Comparison of ENCODE assay signal across 9 cellular contexts in genomic region chr16:11791144-11791828, GRCh38. TPM values are rescaled to one million over a fixed set of nuclear protein-coding genes. Genes with fewer than 3 reads are reported as not detected.
DNase-seq lines count a peak whose midpoint lies in the region; ATAC-seq, FAIRE-seq and TF ChIP-seq lines count a peak whose summit lies in the region.
"Had no signal": no experiment of that assay in that cellular context is flagged by ENCODE, and none has a peak within 500 bp of the region (broad histone marks: within the 10 kb centered on the region; RNA-seq: fewer than 3 reads in every experiment).

No MANE protein-coding gene starts in this region.

- BruUV-seq in endothelial cell of umbilical vein (replicated peaks; lab: Mats Ljungman, UMichigan), result no TSS peak

- dilution Hi-C loops in endothelial cell of umbilical vein (cut with MboI; ENCODE audit: extremely low pct_ligation_motif_present, low sequenced_read_pairs), result no loop called here

- H3K9me3 ChIP-seq in endothelial cell of umbilical vein (replicated peaks; ENCODE audit: control insufficient read depth, insufficient read depth, low read length) (no peaks in the 10 kb centered on the region), gastrocnemius medialis (no peaks in the 10 kb centered on the region)

- no peaks in the 10 kb centered on the region for H3K27me3 Mint-ChIP-seq in activated CD8-positive, alpha-beta memory T cell treated with anti-CD3 and anti-CD28 coated beads, Interleukin-2, amount 10 ng/mL, durations not matched to agents 7 days and 5 days

- H3K79me2 ChIP-seq in endothelial cell of umbilical vein (ENCODE audit: control insufficient read depth, insufficient read depth, low read length), result peaks cover 98% of the 10 kb centered on the region

- CTCF ChIA-PET in activated CD8-positive, alpha-beta memory T cell treated with anti-CD3 and anti-CD28 coated beads, Interleukin-2, amount 10 ng/mL, durations not matched to agents 7 days and 5 days (lab: Charles Lee), result interaction anchor here (1.1 to 1.3 kb wide), 2 partner anchors 13 to 22 kb away, joined by 4 read pairs; no protein-coding TSS in a partner anchor
- CTCF ChIA-PET in endothelial cell of umbilical vein (lab: Charles Lee), result interaction anchor here (1.1 to 1.3 kb wide), 3 partner anchors 10 to 395 kb away, joined by 3 to 7 read pairs (median 3); no protein-coding TSS in a partner anchor

- in situ Hi-C loops in gastrocnemius medialis (cut with MboI; ENCODE audit: low sequenced_read_pairs in 4 of 4), result loop anchor here in 3 of 4 donors (10.0 to 25.0 kb wide), 2 partner anchors 46 to 121 kb away; partner anchors contain the start of genes TXNDC11 (in 3 of the 3) and GSPT1 (in 1 of the 3)

- DNase-seq in activated CD8-positive, alpha-beta memory T cell treated with anti-CD3 and anti-CD28 coated beads, Interleukin-2, amount 10 ng/mL, durations not matched to agents 7 days and 5 days, result no peak
- DNase-seq in activated CD8-positive, alpha-beta memory T cell treated with anti-CD3 and anti-CD28 coated beads, Interleukin-2, amount 50 U/mL, for 48 hours, result no peak
- DNase-seq in NCI-H345 (lab: John Stamatoyannopoulos, UW) (peak; percentile 69), endothelial cell of umbilical vein (ENCODE audit: low read depth, low spot score) (peak; percentile 25), gastrocnemius medialis (no peak), omental fat pad (ENCODE audit: low spot score) (no peak), GM10266 (ENCODE audit: extremely low spot score) (no peak), COLO829 (ENCODE audit: low spot score) (no peak)
- DNase-seq: C1 segment of cervical spinal cord had no signal

- H3K4me3 ChIP-seq in endothelial cell of umbilical vein (replicated peaks in 1 of 3; ENCODE audit: insufficient read depth in 1 of 3, low read depth in 1 of 3, low read length in 3 of 3) (no peak overlapping the region), gastrocnemius medialis (no peak overlapping the region)

- POLR2A ChIA-PET in endothelial cell of umbilical vein (lab: Charles Lee), result no interaction called here

- H3K27ac ChIP-seq in endothelial cell of umbilical vein (ENCODE audit: insufficient read depth, low read depth, low read length) (peak overlapping the region; percentile 5), gastrocnemius medialis (peak overlapping the region; percentile 98 to 100 (median 99))

- no peak for ATAC-seq in activated CD8-positive, alpha-beta memory T cell treated with anti-CD3 and anti-CD28 coated beads, Interleukin-2, amount 10 ng/mL, durations not matched to agents 7 days and 5 days
- no peak for ATAC-seq in gastrocnemius medialis
- ATAC-seq in omental fat pad (ENCODE audit: low FRiP score), result no peak

- peaks cover 80% of the 10 kb centered on the region for H3K4me1 Mint-ChIP-seq in activated CD8-positive, alpha-beta memory T cell treated with anti-CD3 and anti-CD28 coated beads, Interleukin-2, amount 10 ng/mL, durations not matched to agents 7 days and 5 days

- peaks cover 3% of the 10 kb centered on the region for H4K20me1 ChIP-seq in endothelial cell of umbilical vein (replicated peaks; ENCODE audit: control insufficient read depth, extremely low read depth, insufficient read depth, low read length)

- no peak overlapping the region for H3K9ac ChIP-seq in endothelial cell of umbilical vein (replicated peaks; ENCODE audit: extremely low read depth, insufficient read depth, low read length)

- FAIRE-seq in endothelial cell of umbilical vein (lab: Jason Lieb, UNC), result no peak

- no peak overlapping the region for H2AFZ ChIP-seq in endothelial cell of umbilical vein (ENCODE audit: low read depth, low read length)

- H3K27me3 ChIP-seq in endothelial cell of umbilical vein (ENCODE audit: control insufficient read depth in 2 of 2, insufficient read depth in 2 of 2, low read length in 2 of 2) (no peaks in the 10 kb centered on the region), gastrocnemius medialis (no peaks in the 10 kb centered on the region)

- intact Hi-C loops in endothelial cell of umbilical vein (cut with micrococcal nuclease) (no loop called here), gastrocnemius medialis (cut with DNase I; ENCODE audit: low total_unique reads) (loop anchor here (10.0 kb wide), 1 partner anchor 274 kb away; no protein-coding TSS in a partner anchor)

- H3K27ac Mint-ChIP-seq in activated CD8-positive, alpha-beta memory T cell treated with anti-CD3 and anti-CD28 coated beads, Interleukin-2, amount 10 ng/mL, durations not matched to agents 7 days and 5 days, result peak overlapping the region; percentile 63

- no peaks in the 10 kb centered on the region for H3K9me1 ChIP-seq in endothelial cell of umbilical vein (replicated peaks; ENCODE audit: control insufficient read depth, extremely low read depth, insufficient read depth, low read length)

- no peak for TF ChIP-seq POLR2A in endothelial cell of umbilical vein (IDR thresholded peaks at IDR 0.05; ENCODE audit: low read depth, low read length)
- TF ChIP-seq POLR2A in gastrocnemius medialis (IDR thresholded peaks at IDR 0.05), result no peak

- H3K4me1 ChIP-seq in endothelial cell of umbilical vein (ENCODE audit: control insufficient read depth, extremely low read depth, insufficient read depth, low read length) (peaks cover 19% of the 10 kb centered on the region), gastrocnemius medialis (peaks cover 70 to 77% of the 10 kb centered on the region in 2 donors)

- TF ChIP-seq CTCF in endothelial cell of umbilical vein (IDR thresholded peaks at IDR 0.05; ENCODE audit: extremely low read depth in 1 of 2, insufficient read depth in 1 of 2, low read depth in 1 of 2, low read length in 2 of 2) (no peak), gastrocnemius medialis (IDR thresholded peaks at IDR 0.05 in 4 of 5, conservative IDR thresholded peaks at IDR 0.05 in 1 of 5) (no peak), omental fat pad (IDR thresholded peaks at IDR 0.05) (no peak), GM10266 (IDR thresholded peaks at IDR 0.05; ENCODE audit: control insufficient read depth, insufficient read depth, low read depth, missing control alignments) (no peak)

- no peak overlapping the region for H3K4me2 ChIP-seq in endothelial cell of umbilical vein (ENCODE audit: insufficient read depth, low read length)

- H3K9me3 Mint-ChIP-seq in activated CD8-positive, alpha-beta memory T cell treated with anti-CD3 and anti-CD28 coated beads, Interleukin-2, amount 10 ng/mL, durations not matched to agents 7 days and 5 days (ENCODE audit: low read depth), result no peaks in the 10 kb centered on the region

- H3K36me3 Mint-ChIP-seq in activated CD8-positive, alpha-beta memory T cell treated with anti-CD3 and anti-CD28 coated beads, Interleukin-2, amount 10 ng/mL, durations not matched to agents 7 days and 5 days, result peaks cover 33% of the 10 kb centered on the region

- peaks cover 0 to 4% of the 10 kb centered on the region in 2 experiments for H3K36me3 ChIP-seq in endothelial cell of umbilical vein (ENCODE audit: control insufficient read depth in 2 of 2, extremely low read depth in 1 of 2, insufficient read depth in 2 of 2, low read length in 2 of 2)
- no peaks in the 10 kb centered on the region for H3K36me3 ChIP-seq in gastrocnemius medialis

- H3K4me3 Mint-ChIP-seq in activated CD8-positive, alpha-beta memory T cell treated with anti-CD3 and anti-CD28 coated beads, Interleukin-2, amount 10 ng/mL, durations not matched to agents 7 days and 5 days, result no peak overlapping the region

TF ChIP-seq in endothelial cell of umbilical vein, 7 proteins besides CTCF, POLR2A, EP300 and RAD21:
- TF ChIP-seq MAX (IDR thresholded peaks at IDR 0.05; ENCODE audit: insufficient read depth, insufficient read length) (no peak), MYC (IDR thresholded peaks at IDR 0.05; ENCODE audit: low read depth, low read length) (no peak), POLR2AphosphoS5 (IDR thresholded peaks at IDR 0.05; ENCODE audit: insufficient read depth, low read depth, low read length) (no peak), EZH2 (IDR thresholded peaks at IDR 0.05; ENCODE audit: borderline replicate concordance, low read depth, low read length, severe bottlenecking) (no peak), FOS (IDR thresholded peaks at IDR 0.05; ENCODE audit: borderline replicate concordance, insufficient read depth, low read length) (no peak), GATA2 (IDR thresholded peaks at IDR 0.05; ENCODE audit: insufficient read depth, insufficient read length, low read depth, low read length) (no peak), JUN (IDR thresholded peaks at IDR 0.05; ENCODE audit: borderline replicate concordance, insufficient read depth, insufficient read length, low read depth) (no peak)

RNA-seq across cellular contexts. Expression of gene ZC3H7A, which starts 5.8 kb away (rescaled TPM):
- 10 to 100 TPM; 70.7 to 85.9 TPM for total RNA-seq in activated CD8-positive, alpha-beta memory T cell treated with anti-CD3 and anti-CD28 coated beads, Interleukin-2, amount 10 ng/mL, durations not matched to agents 7 days and 5 days
- total RNA-seq in endothelial cell of umbilical vein (73.9 and 78.0 TPM in 2 replicates), gastrocnemius medialis (10 to 100 TPM; 33.9 to 41.7 (median 37.9) TPM), omental fat pad (10 to 100 TPM; 38.0 to 74.7 (median 53.6) TPM)
- polyA plus RNA-seq in endothelial cell of umbilical vein, result 32.6 and 44.1 TPM in 2 replicates
- polyA plus RNA-seq in endothelial cell of umbilical vein (2011; cell fraction: cytosol; rRNA removed), result 49.5 and 53.1 TPM in 2 replicates
- 143 and 147 TPM in 2 replicates for polyA plus RNA-seq in endothelial cell of umbilical vein (2011; cell fraction: nucleus; rRNA removed)
- polyA plus RNA-seq in endothelial cell of umbilical vein (2012), result 37.1 and 43.8 TPM in 2 replicates
- 78.3 and 80.2 TPM in 2 replicates for polyA minus RNA-seq in endothelial cell of umbilical vein
- polyA minus RNA-seq in endothelial cell of umbilical vein (2011; cell fraction: cytosol; rRNA and poly(A)+ RNA removed), result 8.8 TPM
- polyA minus RNA-seq in endothelial cell of umbilical vein (2011; cell fraction: nucleus; rRNA and poly(A)+ RNA removed), result 85.4 and 110 TPM in 2 replicates

RNA-seq across cellular contexts. Expression of gene TXNDC11, which starts 48.6 kb away (rescaled TPM):
- 10 to 100 TPM; 41.3 to 47.2 TPM for total RNA-seq in activated CD8-positive, alpha-beta memory T cell treated with anti-CD3 and anti-CD28 coated beads, Interleukin-2, amount 10 ng/mL, durations not matched to agents 7 days and 5 days
- total RNA-seq in endothelial cell of umbilical vein (37.1 and 42.5 TPM in 2 replicates), gastrocnemius medialis (10 to 100 TPM; 35.2 to 64.5 (median 51.2) TPM), omental fat pad (10 to 100 TPM; 40.2 to 53.0 (median 49.1) TPM)
- polyA plus RNA-seq in endothelial cell of umbilical vein, result 66.0 and 66.8 TPM in 2 replicates
- 61.3 and 68.5 TPM in 2 replicates for polyA plus RNA-seq in endothelial cell of umbilical vein (2011; cell fraction: cytosol; rRNA removed)
- polyA plus RNA-seq in endothelial cell of umbilical vein (2011; cell fraction: nucleus; rRNA removed), result 56.8 and 58.5 TPM in 2 replicates
- polyA plus RNA-seq in endothelial cell of umbilical vein (2012), result 34.4 TPM in 2 replicates
- polyA minus RNA-seq in endothelial cell of umbilical vein, result 51.6 and 56.2 TPM in 2 replicates
- polyA minus RNA-seq in endothelial cell of umbilical vein (2011; cell fraction: cytosol; rRNA and poly(A)+ RNA removed), result 26.4 TPM
- 30.8 and 31.3 TPM in 2 replicates for polyA minus RNA-seq in endothelial cell of umbilical vein (2011; cell fraction: nucleus; rRNA and poly(A)+ RNA removed)

Comparison
In these comparisons a context has a peak if more than half of its experiments do, and no peak if none do; other contexts are left out.
1. DNase-seq: peak in NCI-H345 (single experiment) and endothelial cell of umbilical vein (single experiment); none in activated CD8-positive, alpha-beta memory T cell treated with anti-CD3 and anti-CD28 coated beads, Interleukin-2, amount 10 ng/mL, durations not matched to agents 7 days and 5 days (single experiment), activated CD8-positive, alpha-beta memory T cell treated with anti-CD3 and anti-CD28 coated beads, Interleukin-2, amount 50 U/mL, for 48 hours (single experiment), gastrocnemius medialis (0 of 2), omental fat pad (single experiment), GM10266 (single experiment) and COLO829 (single experiment).